In genomic region chr4:150948069-150948468, GRCh38 we compare ENCODE assay signal across 7 cellular contexts.
"Had no signal": no experiment of that assay in that cellular context is flagged by ENCODE, and none has a peak within 500 bp of the region (broad histone marks: within the 10 kb centered on the region; RNA-seq: fewer than 3 reads in every experiment).

No MANE protein-coding gene starts in this region.

- H3K27ac ChIP-seq: HL-60 had no signal

- H3K4me2 ChIP-seq: GM23338 had no signal

- ATAC-seq: GM23338, HepG2 had no signal

- FAIRE-seq: H1, H54, HepG2 had no signal

- DNase-seq: H9, HCEC 1CT had no signal

- H2AFZ ChIP-seq: GM23338 had no signal

- H3K4me3 ChIP-seq: GM23338 had no signal
